Comparison of ENCODE assay signal across 9 cellular contexts in the genomic region with DNA sequence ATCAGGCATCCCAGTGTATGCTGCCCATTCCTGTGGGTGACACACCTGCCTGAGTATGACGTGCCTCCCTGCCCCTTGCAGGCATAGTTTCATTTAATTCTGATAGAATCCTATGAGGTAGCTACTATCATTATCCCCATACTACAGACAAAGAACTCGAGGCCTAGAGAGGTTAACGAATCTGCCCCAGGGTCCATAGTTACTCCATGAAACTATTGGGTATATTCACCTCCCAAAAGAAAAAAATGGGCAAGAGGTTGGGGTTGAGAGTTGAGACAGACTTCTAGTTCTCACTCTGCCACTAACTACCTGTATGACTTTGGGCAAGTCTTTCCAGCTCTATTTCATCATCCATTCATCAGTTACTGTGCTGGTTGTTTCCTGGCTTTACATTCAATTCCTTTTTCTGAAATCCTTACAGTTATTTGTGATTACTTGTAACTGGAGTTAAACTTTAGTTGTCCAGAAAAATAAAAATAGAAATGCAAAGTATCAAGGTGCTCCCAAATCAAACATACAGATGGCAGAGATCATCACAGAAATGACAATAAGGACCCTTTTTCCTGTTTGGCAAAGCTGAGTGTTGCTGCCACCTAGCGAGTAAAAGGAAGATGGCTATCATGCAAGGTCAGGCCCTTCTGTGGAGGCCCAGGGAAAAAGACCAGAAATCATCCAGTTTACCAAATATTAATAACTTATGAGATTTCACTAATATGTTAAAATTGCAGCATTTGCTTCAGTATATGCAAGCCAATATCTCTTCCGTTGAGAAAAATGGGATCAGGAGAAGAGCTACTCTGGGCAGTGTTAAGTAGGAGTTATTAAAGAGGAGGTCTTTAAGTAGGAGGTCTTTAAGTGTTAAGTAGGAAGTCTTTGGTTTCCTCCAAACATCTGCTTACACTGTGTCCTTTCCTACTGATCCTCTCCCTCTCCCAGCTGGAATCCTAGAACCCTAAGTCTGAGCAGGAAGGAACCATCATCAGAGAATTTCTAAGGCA. TPM values are rescaled to one million over a fixed set of nuclear protein-coding genes. Genes with fewer than 3 reads are reported as not detected.
DNase-seq lines count a peak whose midpoint lies in the region; ATAC-seq and TF ChIP-seq lines count a peak whose summit lies in the region.
"Had no signal": no experiment of that assay in that cellular context is flagged by ENCODE, and none has a peak within 500 bp of the region (broad histone marks: within the 10 kb centered on the region; RNA-seq: fewer than 3 reads in every experiment).

No MANE protein-coding gene starts in this region.

- no peak overlapping the region for H3K4me3 ChIP-seq in adipocyte (ENCODE audit: low read length)

- peaks cover 2% of the 10 kb centered on the region for H3K4me1 ChIP-seq in adipocyte (ENCODE audit: control insufficient read depth, insufficient read depth, low read length)

- peak overlapping the region; percentile 46 for H3K9ac ChIP-seq in adipocyte (ENCODE audit: low read length)

- H3K36me3 ChIP-seq in adipocyte (ENCODE audit: control insufficient read depth, insufficient read depth, low read length, severe bottlenecking), result no peaks in the 10 kb centered on the region

- DNase-seq in AG20443 (ENCODE audit: low spot score), result peak; percentile 38
- peak; percentile 49 for DNase-seq in HT-29 (ENCODE audit: low spot score)
- peak; percentile 75 for DNase-seq in adipocyte (ENCODE audit: low read depth)
- peak; percentile 55 for DNase-seq in inferior parietal cortex (ENCODE audit: extremely low spot score)
- DNase-seq in stimulated activated CD4-positive, alpha-beta T cell treated with anti-CD3 and anti-CD28 coated beads, Interleukin-4, amount 100 ng/mL, for 1 hour, result peak; percentile 20

- H3K27me3 ChIP-seq in adipocyte (replicated peaks; ENCODE audit: control insufficient read depth, insufficient read depth, low read length), result peaks cover 3% of the 10 kb centered on the region

- H3K9me3 ChIP-seq in adipocyte (ENCODE audit: control insufficient read depth, low read length), result no peaks in the 10 kb centered on the region

- ATAC-seq in GM18867 (IDR thresholded peaks at IDR 0.05; ENCODE audit: unreplicated experiment) (peak; percentile 71), SK-N-SH treated with all-trans-retinoic acid at 6 μM for 48 hours (peak; percentile 90), GM21447 (IDR thresholded peaks at IDR 0.05; ENCODE audit: unreplicated experiment) (no peak)

TF ChIP-seq in SK-N-SH treated with all-trans-retinoic acid at 6 μM for 48 hours, 23 proteins besides CTCF, POLR2A, EP300 and RAD21:
- TF ChIP-seq ARNTL (CRISPR knock-in tag; IDR thresholded peaks at IDR 0.05; ENCODE audit: borderline replicate concordance, low read depth) (no peak), ZFP30 (CRISPR knock-in tag; IDR thresholded peaks at IDR 0.05) (no peak), RARB (CRISPR knock-in tag; IDR thresholded peaks at IDR 0.05) (no peak), ZNF565 (CRISPR knock-in tag; conservative IDR thresholded peaks at IDR 0.05; ENCODE audit: low read depth) (no peak), ZFP3 (CRISPR knock-in tag; IDR thresholded peaks at IDR 0.05) (no peak), OSR1 (CRISPR knock-in tag; IDR thresholded peaks at IDR 0.05) (no peak), TCF4 (CRISPR knock-in tag; IDR thresholded peaks at IDR 0.05; ENCODE audit: borderline replicate concordance) (no peak), CREB5 (CRISPR knock-in tag; IDR thresholded peaks at IDR 0.05; ENCODE audit: low read depth) (no peak), BACH2 (CRISPR knock-in tag; IDR thresholded peaks at IDR 0.05; ENCODE audit: borderline replicate concordance) (no peak), ZC3H10 (CRISPR knock-in tag; IDR thresholded peaks at IDR 0.05) (no peak), ISL1 (CRISPR knock-in tag; IDR thresholded peaks at IDR 0.05) (no peak), PPARA (CRISPR knock-in tag; IDR thresholded peaks at IDR 0.05; ENCODE audit: borderline replicate concordance) (no peak), TOX (CRISPR knock-in tag; IDR thresholded peaks at IDR 0.05; ENCODE audit: borderline replicate concordance) (no peak), CSDC2 (CRISPR knock-in tag; IDR thresholded peaks at IDR 0.05) (no peak), ZNF70 (CRISPR knock-in tag; IDR thresholded peaks at IDR 0.05) (no peak), GLIS3 (CRISPR knock-in tag; IDR thresholded peaks at IDR 0.05) (no peak)
- TF ChIP-seq, protein P1, sequence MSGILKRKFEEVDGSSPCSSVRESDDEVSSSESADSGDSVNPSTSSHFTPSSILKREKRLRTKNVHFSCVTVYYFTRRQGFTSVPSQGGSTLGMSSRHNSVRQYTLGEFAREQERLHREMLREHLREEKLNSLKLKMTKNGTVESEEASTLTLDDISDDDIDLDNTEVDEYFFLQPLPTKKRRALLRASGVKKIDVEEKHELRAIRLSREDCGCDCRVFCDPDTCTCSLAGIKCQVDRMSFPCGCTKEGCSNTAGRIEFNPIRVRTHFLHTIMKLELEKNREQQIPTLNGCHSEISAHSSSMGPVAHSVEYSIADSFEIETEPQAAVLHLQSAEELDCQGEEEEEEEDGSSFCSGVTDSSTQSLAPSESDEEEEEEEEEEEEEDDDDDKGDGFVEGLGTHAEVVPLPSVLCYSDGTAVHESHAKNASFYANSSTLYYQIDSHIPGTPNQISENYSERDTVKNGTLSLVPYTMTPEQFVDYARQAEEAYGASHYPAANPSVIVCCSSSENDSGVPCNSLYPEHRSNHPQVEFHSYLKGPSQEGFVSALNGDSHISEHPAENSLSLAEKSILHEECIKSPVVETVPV (CRISPR knock-in tag; IDR thresholded peaks at IDR 0.05), result no peak
- TF ChIP-seq, protein P2, sequence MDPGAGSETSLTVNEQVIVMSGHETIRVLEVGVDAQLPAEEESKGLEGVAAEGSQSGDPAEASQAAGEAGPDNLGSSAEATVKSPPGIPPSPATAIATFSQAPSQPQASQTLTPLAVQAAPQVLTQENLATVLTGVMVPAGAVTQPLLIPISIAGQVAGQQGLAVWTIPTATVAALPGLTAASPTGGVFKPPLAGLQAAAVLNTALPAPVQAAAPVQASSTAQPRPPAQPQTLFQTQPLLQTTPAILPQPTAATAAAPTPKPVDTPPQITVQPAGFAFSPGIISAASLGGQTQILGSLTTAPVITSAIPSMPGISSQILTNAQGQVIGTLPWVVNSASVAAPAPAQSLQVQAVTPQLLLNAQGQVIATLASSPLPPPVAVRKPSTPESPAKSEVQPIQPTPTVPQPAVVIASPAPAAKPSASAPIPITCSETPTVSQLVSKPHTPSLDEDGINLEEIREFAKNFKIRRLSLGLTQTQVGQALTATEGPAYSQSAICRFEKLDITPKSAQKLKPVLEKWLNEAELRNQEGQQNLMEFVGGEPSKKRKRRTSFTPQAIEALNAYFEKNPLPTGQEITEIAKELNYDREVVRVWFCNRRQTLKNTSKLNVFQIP (CRISPR knock-in tag; IDR thresholded peaks at IDR 0.05; ENCODE audit: borderline replicate concordance, low read depth), result no peak

RNA-seq across cellular contexts. Expression of gene MAP7D3, which starts 17.1 kb away (rescaled TPM):
- 2.0 and 3.4 TPM in 2 replicates for total RNA-seq in HT-29 (2014; rRNA removed; shearing (Covaris generic))

RNA-seq across cellular contexts. Expression of gene ADGRG4, which starts 32.4 kb away (rescaled TPM):
- total RNA-seq in HT-29 (2014; rRNA removed; shearing (Covaris generic)), result not detected in 2 replicates
- total RNA-seq: pulmonary artery endothelial cell had no signal

Comparison
In these comparisons a context has a peak if more than half of its experiments do, and no peak if none do; other contexts are left out.
1. DNase-seq: peak in every context shown above with its lines; median percentile 75 in adipocyte; 55 in inferior parietal cortex; 49 in HT-29; 38 in AG20443; 20 in stimulated activated CD4-positive, alpha-beta T cell treated with anti-CD3 and anti-CD28 coated beads, Interleukin-4, amount 100 ng/mL, for 1 hour.